20 cellular contexts compared by ENCODE assay signal in genomic region chr4:905485-906214, GRCh38. TPM values are rescaled to one million over a fixed set of nuclear protein-coding genes. Genes with fewer than 3 reads are reported as not detected.
DNase-seq lines count a peak whose midpoint lies in the region; ATAC-seq and TF ChIP-seq lines count a peak whose summit lies in the region.
"Had no signal": no experiment of that assay in that cellular context is flagged by ENCODE, and none has a peak within 500 bp of the region (broad histone marks: within the 10 kb centered on the region; RNA-seq: fewer than 3 reads in every experiment).

No MANE protein-coding gene starts in this region.

- no peak for TF ChIP-seq RAD21 in IMR-90 (IDR thresholded peaks at IDR 0.05; ENCODE audit: low read length)

- ATAC-seq in IMR-90 (ENCODE audit: low read depth) (no peak), GM21360 (IDR thresholded peaks at IDR 0.05; ENCODE audit: unreplicated experiment) (no peak)
- ATAC-seq in effector memory CD8-positive, alpha-beta T cell (replicated peaks), result no peak
- ATAC-seq: Panc1 had no signal

- dilution Hi-C loops in IMR-90 (cut with HindIII; ENCODE audit: low sequenced_read_pairs, unreplicated experiment), result no loop called here

- H3K4me3 ChIP-seq in IMR-90 (ENCODE audit: insufficient read depth, low read depth, low read length) (no peak overlapping the region), neuronal stem cell (ENCODE audit: low read length in 2 of 2) (no peak overlapping the region), brain microvascular endothelial cell (ENCODE audit: low read depth, low read length) (no peak overlapping the region), MG63 (no peak overlapping the region)

- H3K36me3 ChIP-seq in IMR-90 (ENCODE audit: control insufficient read depth, insufficient read depth, low read length) (peaks cover 14% of the 10 kb centered on the region), neuronal stem cell (replicated peaks in 1 of 2; ENCODE audit: control insufficient read depth in 2 of 2, insufficient read depth in 2 of 2, low read length in 2 of 2) (peaks cover 6 to 25% of the 10 kb centered on the region in 2 donors), brain microvascular endothelial cell (replicated peaks) (peaks cover 6% of the 10 kb centered on the region), MG63 (no peaks in the 10 kb centered on the region)

- H3K9me1 ChIP-seq in IMR-90 (ENCODE audit: insufficient read depth, low read length), result peaks cover 7% of the 10 kb centered on the region; the same call in 1 of the 2 replicates

- H3K27me3 ChIP-seq in IMR-90 (ENCODE audit: control insufficient read depth, insufficient read depth, low read length), result no peaks in the 10 kb centered on the region
- H3K27me3 ChIP-seq in neuronal stem cell (ENCODE audit: control insufficient read depth in 3 of 3, insufficient read depth in 3 of 3, low read depth in 1 of 3, low read length in 3 of 3), result no peaks in the 10 kb centered on the region
- no peaks in the 10 kb centered on the region for H3K27me3 ChIP-seq in brain microvascular endothelial cell (replicated peaks)
- H3K27me3 ChIP-seq in MG63, result no peaks in the 10 kb centered on the region

- no peak for TF ChIP-seq POLR2A in IMR-90 (IDR thresholded peaks at IDR 0.05; ENCODE audit: low read depth, low read length)

- DNase-seq in activated naive CD4-positive, alpha-beta T cell treated with anti-CD3 and anti-CD28 coated beads, Interleukin-2, amount 10 ng/mL, durations not matched to agents 7 days and 5 days, result no peak
- DNase-seq in activated naive CD4-positive, alpha-beta T cell treated with Interleukin-2 at 50 U/mL for 16 hours, result no peak
- DNase-seq in IMR-90 (no peak), neuronal stem cell (ENCODE audit: low spot score) (no peak), brain microvascular endothelial cell (no peak), MG63 (no peak)
- DNase-seq in effector memory CD8-positive, alpha-beta T cell, result no peak
- DNase-seq: COR-L47, DMS153, EL, H9, KBM-7, NCI-H1092, NCI-H1694, NCI-H446 treated with DMSO at 0.1 percent for 48 hours, NCI-H82, SHP77 had no signal

- peaks cover 51% of the 10 kb centered on the region for H3K36me3 Mint-ChIP-seq in activated naive CD4-positive, alpha-beta T cell treated with anti-CD3 and anti-CD28 coated beads, Interleukin-2, amount 10 ng/mL, durations not matched to agents 7 days and 5 days
- H3K36me3 Mint-ChIP-seq in effector memory CD8-positive, alpha-beta T cell (ENCODE audit: insufficient read depth), result peaks cover 76% of the 10 kb centered on the region

- H3K9me3 ChIP-seq in IMR-90 (ENCODE audit: control insufficient read depth, insufficient read depth, low read length) (no peaks in the 10 kb centered on the region), neuronal stem cell (replicated peaks in 1 of 2; ENCODE audit: control insufficient read depth in 2 of 2, insufficient read depth in 1 of 2, low read depth in 1 of 2, low read length in 2 of 2) (peaks cover 0 to 8% of the 10 kb centered on the region in 2 donors), MG63 (no peaks in the 10 kb centered on the region)

- no TSS peak for BruUV-seq in IMR-90 (replicated peaks; lab: Mats Ljungman, UMichigan)

- H2AK9ac ChIP-seq in IMR-90 (replicated peaks; ENCODE audit: low read depth, low read length, poor library complexity), result no peak overlapping the region

- no peak overlapping the region for H3K4me3 Mint-ChIP-seq in activated naive CD4-positive, alpha-beta T cell treated with anti-CD3 and anti-CD28 coated beads, Interleukin-2, amount 10 ng/mL, durations not matched to agents 7 days and 5 days
- H3K4me3 Mint-ChIP-seq in effector memory CD8-positive, alpha-beta T cell, result no peak overlapping the region
- H3K4me3 Mint-ChIP-seq: H9 had no signal

- H3K14ac ChIP-seq in IMR-90 (replicated peaks; ENCODE audit: low read depth, low read length), result no peak overlapping the region
- no peak overlapping the region for H3K14ac ChIP-seq in neuronal stem cell (ENCODE audit: low read length)

- H3K79me1 ChIP-seq in IMR-90 (ENCODE audit: low read depth in 1 of 2, low read length in 2 of 2), result peaks cover 20 to 72% of the 10 kb centered on the region in 2 experiments; a peak in 3 of 4 replicates
- peaks cover 11% of the 10 kb centered on the region for H3K79me1 ChIP-seq in neuronal stem cell (ENCODE audit: low read depth, low read length)

- H4K5ac ChIP-seq in IMR-90 (ENCODE audit: low read depth, low read length), result no peak overlapping the region

- H3K4me2 ChIP-seq in IMR-90 (ENCODE audit: low read depth, low read length), result no peak overlapping the region
- no peak overlapping the region for H3K4me2 ChIP-seq in neuronal stem cell (ENCODE audit: insufficient read depth, low read length, poor library complexity, severe bottlenecking)

- peaks cover 55% of the 10 kb centered on the region for H4K20me1 ChIP-seq in IMR-90 (ENCODE audit: insufficient read depth, low read length)

- no peak overlapping the region for H2BK20ac ChIP-seq in IMR-90 (ENCODE audit: low read depth, low read length)

- in situ Hi-C loops in IMR-90 (cut with MboI; ENCODE audit: low sequenced_read_pairs) (no loop called here), brain microvascular endothelial cell (cut with HindIII; ENCODE audit: low pct_ligation_motif_present, low sequenced_read_pairs) (no loop called here)

- H3K27me3 Mint-ChIP-seq in activated naive CD4-positive, alpha-beta T cell treated with anti-CD3 and anti-CD28 coated beads, Interleukin-2, amount 10 ng/mL, durations not matched to agents 7 days and 5 days, result no peaks in the 10 kb centered on the region
- no peaks in the 10 kb centered on the region for H3K27me3 Mint-ChIP-seq in effector memory CD8-positive, alpha-beta T cell

- H3K23ac ChIP-seq in IMR-90 (ENCODE audit: low read depth, low read length) (no peak overlapping the region), neuronal stem cell (ENCODE audit: low read depth, low read length, poor library complexity) (peak overlapping the region; percentile 69)

- H2BK120ac ChIP-seq in IMR-90 (ENCODE audit: low read depth, low read length) (no peak overlapping the region), neuronal stem cell (ENCODE audit: low read depth, low read length) (no peak overlapping the region)

- intact Hi-C loops in IMR-90 (cut with micrococcal nuclease), result no loop called here

- TF ChIP-seq CTCF in IMR-90 (conservative IDR thresholded peaks at IDR 0.05; ENCODE audit: low read depth, low read length), result no peak
- TF ChIP-seq CTCF in brain microvascular endothelial cell (IDR thresholded peaks at IDR 0.05; ENCODE audit: low read depth, low read length, missing control alignments), result no peak

- no peak overlapping the region for H3K4ac ChIP-seq in IMR-90 (ENCODE audit: low read depth, low read length)
- no peak overlapping the region for H3K4ac ChIP-seq in neuronal stem cell (ENCODE audit: low read length)

- no peak overlapping the region for H3K27ac ChIP-seq in IMR-90 (ENCODE audit: insufficient read depth, low read length)
- H3K27ac ChIP-seq in neuronal stem cell (replicated peaks; ENCODE audit: low read length), result no peak overlapping the region
- no peak overlapping the region for H3K27ac ChIP-seq in brain microvascular endothelial cell
- H3K27ac ChIP-seq: C4-2B had no signal

- H3K4me1 ChIP-seq in IMR-90 (ENCODE audit: control insufficient read depth, insufficient read depth, low read length), result peaks cover 5% of the 10 kb centered on the region; the same call in 1 of the 2 replicates
- no peaks in the 10 kb centered on the region for H3K4me1 ChIP-seq in neuronal stem cell (ENCODE audit: control insufficient read depth in 2 of 2, insufficient read depth in 1 of 2, low read depth in 1 of 2, low read length in 2 of 2)

- no peak overlapping the region for H2BK12ac ChIP-seq in neuronal stem cell (ENCODE audit: low read length)

- no peak overlapping the region for H3K56ac ChIP-seq in IMR-90 (ENCODE audit: extremely low read depth, insufficient read depth, low read length)

- no peak overlapping the region for H2BK15ac ChIP-seq in IMR-90 (ENCODE audit: low read depth, low read length)
- no peak overlapping the region for H2BK15ac ChIP-seq in neuronal stem cell (ENCODE audit: low read length)

- no peak overlapping the region for H4K8ac ChIP-seq in IMR-90 (ENCODE audit: low read depth in 2 of 2, low read length in 2 of 2)
- peak overlapping the region; percentile 94 for H4K8ac ChIP-seq in neuronal stem cell (ENCODE audit: low read depth, low read length)

- WGBS in IMR-90 (ENCODE audit: extremely low coverage in 2 of 2, insufficient read length in 1 of 2), 2 experiments, result 96% methylated on average over 40 of the region's 48 CpGs; no CpG with 5 or more reads in 1 of the 2 experiments
- WGBS in neuronal stem cell (ENCODE audit: extremely low coverage in 2 of 2, insufficient read length in 2 of 2, insufficient replicate concordance in 1 of 2), 2 donors, result no CpG with 5 or more reads among the region's 48 CpGs

- H3K4me1 Mint-ChIP-seq in activated naive CD4-positive, alpha-beta T cell treated with anti-CD3 and anti-CD28 coated beads, Interleukin-2, amount 10 ng/mL, durations not matched to agents 7 days and 5 days, result no peaks in the 10 kb centered on the region
- H3K4me1 Mint-ChIP-seq in effector memory CD8-positive, alpha-beta T cell (ENCODE audit: low read depth in 2 of 2), result peaks cover 5 to 7% of the 10 kb centered on the region in 2 donors

- peaks cover 9% of the 10 kb centered on the region for H3K9me3 Mint-ChIP-seq in activated naive CD4-positive, alpha-beta T cell treated with anti-CD3 and anti-CD28 coated beads, Interleukin-2, amount 10 ng/mL, durations not matched to agents 7 days and 5 days
- peaks cover 0 to 3% of the 10 kb centered on the region in 2 donors for H3K9me3 Mint-ChIP-seq in effector memory CD8-positive, alpha-beta T cell

- H4K91ac ChIP-seq in IMR-90 (ENCODE audit: insufficient read depth, low read depth, low read length) (no peak overlapping the region), neuronal stem cell (ENCODE audit: low read depth, low read length, poor library complexity) (no peak overlapping the region)

- no peak overlapping the region for H2BK5ac ChIP-seq in IMR-90 (ENCODE audit: low read depth, low read length, poor library complexity, severe bottlenecking)
- no peak overlapping the region for H2BK5ac ChIP-seq in neuronal stem cell (ENCODE audit: low read length)

- CTCF ChIA-PET in activated naive CD4-positive, alpha-beta T cell treated with anti-CD3 and anti-CD28 coated beads, Interleukin-2, amount 10 ng/mL, durations not matched to agents 7 days and 5 days (lab: Charles Lee), result no interaction called here
- CTCF ChIA-PET in IMR-90 (lab: Yijun Ruan, JAX), result no interaction called here

- H3K18ac ChIP-seq in IMR-90 (ENCODE audit: low read depth, low read length) (no peak overlapping the region), neuronal stem cell (ENCODE audit: low read length) (peak overlapping the region; percentile 36)

- H3K9ac ChIP-seq in IMR-90 (ENCODE audit: low read depth, low read length) (no peak overlapping the region), neuronal stem cell (ENCODE audit: low read depth, low read length, poor library complexity) (peak overlapping the region; percentile 79)

- H2AK5ac ChIP-seq in IMR-90 (ENCODE audit: low read depth, low read length) (no peak overlapping the region), neuronal stem cell (ENCODE audit: low read depth, low read length) (no peak overlapping the region)

- H2AFZ ChIP-seq in IMR-90 (replicated peaks; ENCODE audit: low read length, poor library complexity), result peak overlapping the region; percentile 61
- no peak overlapping the region for H2AFZ ChIP-seq in neuronal stem cell (ENCODE audit: low read length)

- peak overlapping the region; percentile 75 for H3K27ac Mint-ChIP-seq in activated naive CD4-positive, alpha-beta T cell treated with anti-CD3 and anti-CD28 coated beads, Interleukin-2, amount 10 ng/mL, durations not matched to agents 7 days and 5 days
- peak overlapping the region; percentile 46 to 83 for H3K27ac Mint-ChIP-seq in effector memory CD8-positive, alpha-beta T cell

- POLR2A ChIA-PET in IMR-90 (lab: Charles Lee; ENCODE audit: unreplicated experiment), result no interaction called here

RNA-seq across cellular contexts. Expression of gene GAK, which starts 26.5 kb away (rescaled TPM):
- total RNA-seq in IMR-90 (2012; rRNA removed), result 34.4 and 133 TPM in 2 replicates
- 44.6 and 45.1 TPM in 2 replicates for polyA plus RNA-seq in IMR-90 (2012; rRNA removed)
- polyA plus RNA-seq in IMR-90 (2012; cell fraction: cytosol; rRNA removed), result 43.3 and 53.2 TPM in 2 replicates
- polyA plus RNA-seq in IMR-90 (2012; cell fraction: nucleus; rRNA removed; ENCODE audit: low replicate concordance), result 185 and 307 TPM in 2 replicates
- polyA plus RNA-seq in neuronal stem cell (2013, experiment 1 of 2), result 35.3 TPM
- 34.3 TPM for polyA plus RNA-seq in neuronal stem cell (2013, experiment 2 of 2)
- total RNA-seq in MG63 (2014; rRNA removed; shearing (Covaris generic); ENCODE audit: low replicate concordance), result 57.1 and 67.9 TPM in 2 replicates

RNA-seq across cellular contexts. Expression of gene TMEM175, which starts 26.6 kb away (rescaled TPM):
- total RNA-seq in IMR-90 (2012; rRNA removed), result 7.7 and 9.2 TPM in 2 replicates
- 41.9 and 47.4 TPM in 2 replicates for polyA plus RNA-seq in IMR-90 (2012; rRNA removed)
- 39.3 and 51.6 TPM in 2 replicates for polyA plus RNA-seq in IMR-90 (2012; cell fraction: cytosol; rRNA removed)
- polyA plus RNA-seq in IMR-90 (2012; cell fraction: nucleus; rRNA removed; ENCODE audit: low replicate concordance), result 415 and 679 TPM in 2 replicates
- polyA plus RNA-seq in neuronal stem cell (2013, experiment 1 of 2), result 8.0 TPM
- polyA plus RNA-seq in neuronal stem cell (2013, experiment 2 of 2), result 7.7 TPM
- 14.1 and 15.0 TPM in 2 replicates for total RNA-seq in MG63 (2014; rRNA removed; shearing (Covaris generic); ENCODE audit: low replicate concordance)
